ENCODE assay signal across 8 cellular contexts in genomic region chr15:39125904-39126303, GRCh38.
DNase-seq lines count a peak whose midpoint lies in the region; ATAC-seq, FAIRE-seq and TF ChIP-seq lines count a peak whose summit lies in the region.

No MANE protein-coding gene starts in this region.

- peak; percentile 13 for DNase-seq in NCI-H748 (lab: John Stamatoyannopoulos, UW; ENCODE audit: unreplicated experiment)
- DNase-seq in NCI-H748 treated with DMSO at 0.1 percent for 48 hours (lab: John Stamatoyannopoulos, UW) = no peak
- DNase-seq in HFFc6 = peak; percentile 54
- DNase-seq in SK-MEL-5 (ENCODE audit: low read depth, low spot score) = peak; percentile 74
- DNase-seq in epithelial cell of esophagus (ENCODE audit: low read depth) = peak; percentile 70
- DNase-seq in pancreas = peak in 1 of 6 donors; percentile 25

- intact Hi-C loops in pancreas (cut with DNase I) = no loop called here

- no peaks in the 10 kb centered on the region for H3K9me3 Mint-ChIP-seq in HFFc6

- H3K27ac Mint-ChIP-seq in HFFc6 = peak overlapping the region; percentile 64

- H3K4me3 ChIP-seq in epithelial cell of esophagus (ENCODE audit: low read length) (no peak overlapping the region), pancreas (no peak overlapping the region)

- H3K36me3 Mint-ChIP-seq in HFFc6 (ENCODE audit: low read depth) = peaks cover 26% of the 10 kb centered on the region

- no peak overlapping the region for H3K27ac ChIP-seq in pancreas

- FAIRE-seq in pancreas (lab: Jason Lieb, UNC) = no peak

- no peaks in the 10 kb centered on the region for H3K9me3 ChIP-seq in pancreas

- no peak overlapping the region for H3K4me3 Mint-ChIP-seq in HFFc6

- H3K36me3 ChIP-seq in pancreas = no peaks in the 10 kb centered on the region

- no peaks in the 10 kb centered on the region for H3K27me3 ChIP-seq in pancreas

- H3K4me1 Mint-ChIP-seq in HFFc6 (ENCODE audit: low read depth) = peaks cover 82% of the 10 kb centered on the region

- ATAC-seq in pancreas = peak in 2 of 4 donors; percentile 42 to 43
- ATAC-seq in HG02852 (IDR thresholded peaks at IDR 0.05; ENCODE audit: unreplicated experiment) = no peak
- no peak for ATAC-seq in GM19035 (IDR thresholded peaks at IDR 0.05; ENCODE audit: unreplicated experiment)

- H3K27me3 Mint-ChIP-seq in HFFc6 (ENCODE audit: insufficient read depth) = no peaks in the 10 kb centered on the region

- TF ChIP-seq CTCF in HFFc6 (IDR thresholded peaks at IDR 0.05) = peak; percentile 87
- peak; percentile 65 for TF ChIP-seq CTCF in epithelial cell of esophagus (IDR thresholded peaks at IDR 0.05; ENCODE audit: insufficient read depth, low read depth, low read length, missing control alignments)
- TF ChIP-seq CTCF in pancreas (IDR thresholded peaks at IDR 0.05) = peak in 3 of 4 donors; percentile 13 to 42 (median 20)

- WGBS in pancreas, 2 donors = 33 to 41% methylated on average over 4 of the region's 4 CpGs

- peaks cover 7 to 24% (median 20%) of the 10 kb centered on the region in 3 donors for H3K4me1 ChIP-seq in pancreas

- in situ Hi-C loops in SK-MEL-5 (cut with HindIII; ENCODE audit: low pct_unique_long_range_greater_than_20kb, low sequenced_read_pairs) = no loop called here

Comparison
In these comparisons a context has a peak if more than half of its experiments do, and no peak if none do; other contexts are left out.
1. CTCF ChIP-seq: peak in every context shown above with its lines; median percentile 87 in HFFc6; 65 in epithelial cell of esophagus; 20 in pancreas.